ENCODE assay signal across 8 cellular contexts in genomic region chr17:65294184-65294719, GRCh38.
DNase-seq lines count a peak whose midpoint lies in the region; ATAC-seq and TF ChIP-seq lines count a peak whose summit lies in the region.

No MANE protein-coding gene starts in this region.

- H3K4me3 Mint-ChIP-seq in activated naive CD8-positive, alpha-beta T cell treated with anti-CD3 and anti-CD28 coated beads, Interleukin-2, amount 10 ng/mL, durations not matched to agents 7 days and 5 days = no peak overlapping the region

- ATAC-seq in GM19467 (IDR thresholded peaks at IDR 0.05; ENCODE audit: unreplicated experiment) (peak; percentile 69), heart right ventricle (peak; percentile 71 to 92 (median 82)), psoas muscle (peak; percentile 83 to 96 (median 90)), aorta (ENCODE audit: low FRiP score) (peak; percentile 86)
- ATAC-seq in activated naive CD8-positive, alpha-beta T cell treated with anti-CD3 and anti-CD28 coated beads, Interleukin-2, amount 10 ng/mL, durations not matched to agents 7 days and 5 days (ENCODE audit: low read depth) = peak; percentile 90

- H3K27me3 Mint-ChIP-seq in activated naive CD8-positive, alpha-beta T cell treated with anti-CD3 and anti-CD28 coated beads, Interleukin-2, amount 10 ng/mL, durations not matched to agents 7 days and 5 days = peaks cover 8% of the 10 kb centered on the region

- H3K27me3 ChIP-seq in heart right ventricle (peaks cover 0 to 5% (median 0%) of the 10 kb centered on the region in 7 donors), psoas muscle (ENCODE audit: insufficient read depth in 3 of 3, low read length in 2 of 3) (no peaks in the 10 kb centered on the region), aorta (ENCODE audit: control insufficient read depth in 1 of 2, insufficient read depth in 2 of 2, low read length in 1 of 2) (no peaks in the 10 kb centered on the region)

- TF ChIP-seq CTCF in heart right ventricle (IDR thresholded peaks at IDR 0.05) = peak; percentile 29 to 81 (median 73)
- peak; percentile 72 for TF ChIP-seq CTCF in psoas muscle (IDR thresholded peaks at IDR 0.05)

- H3K4me3 ChIP-seq in heart right ventricle = no peak overlapping the region
- H3K4me3 ChIP-seq in psoas muscle = no peak overlapping the region
- H3K4me3 ChIP-seq in aorta (ENCODE audit: low read length in 2 of 2) = no peak overlapping the region

- no peaks in the 10 kb centered on the region for H3K9me3 Mint-ChIP-seq in activated naive CD8-positive, alpha-beta T cell treated with anti-CD3 and anti-CD28 coated beads, Interleukin-2, amount 10 ng/mL, durations not matched to agents 7 days and 5 days

- no peak overlapping the region for H3K27ac Mint-ChIP-seq in activated naive CD8-positive, alpha-beta T cell treated with anti-CD3 and anti-CD28 coated beads, Interleukin-2, amount 10 ng/mL, durations not matched to agents 7 days and 5 days

- H3K36me3 Mint-ChIP-seq in activated naive CD8-positive, alpha-beta T cell treated with anti-CD3 and anti-CD28 coated beads, Interleukin-2, amount 10 ng/mL, durations not matched to agents 7 days and 5 days = no peaks in the 10 kb centered on the region

- no peak overlapping the region for H3K27ac ChIP-seq in heart right ventricle
- no peak overlapping the region for H3K27ac ChIP-seq in psoas muscle
- no peak overlapping the region for H3K27ac ChIP-seq in aorta (ENCODE audit: low read depth in 1 of 2, low read length in 2 of 2)

- intact Hi-C loops in heart right ventricle (cut with DNase I) = loop anchor here (5.0 to 10.0 kb wide), 6 partner anchors 131 to 873 kb away; no protein-coding TSS in a partner anchor
- intact Hi-C loops in psoas muscle (cut with DNase I) = loop anchor here (2.0 to 10.0 kb wide), 6 partner anchors 121 to 871 kb away; no protein-coding TSS in a partner anchor
- intact Hi-C loops in aorta (cut with DNase I) = loop anchor here (2.0 to 10.0 kb wide), 4 partner anchors 62 to 871 kb away; no protein-coding TSS in a partner anchor

- peaks cover 6% of the 10 kb centered on the region for H3K4me1 Mint-ChIP-seq in activated naive CD8-positive, alpha-beta T cell treated with anti-CD3 and anti-CD28 coated beads, Interleukin-2, amount 10 ng/mL, durations not matched to agents 7 days and 5 days

- POLR2A ChIA-PET in activated naive CD8-positive, alpha-beta T cell treated with anti-CD3 and anti-CD28 coated beads, Interleukin-2, amount 10 ng/mL, durations not matched to agents 7 days and 5 days (lab: Charles Lee) = interaction anchor here (1.7 kb wide), 1 partner anchor 261 kb away, joined by 4 read pairs; no protein-coding TSS in a partner anchor

- 9 to 15% methylated on average over 10 of the region's 10 CpGs for WGBS in heart right ventricle, 2 donors
- WGBS in psoas muscle, 3 donors = 15 to 19% (median 17%) methylated on average over 10 of the region's 10 CpGs
- WGBS in aorta, 2 donors = 13 to 14% methylated on average over 10 of the region's 10 CpGs

- H3K36me3 ChIP-seq in heart right ventricle (no peaks in the 10 kb centered on the region), psoas muscle (ENCODE audit: insufficient read depth in 1 of 2, low read depth in 1 of 2) (no peaks in the 10 kb centered on the region), aorta (ENCODE audit: control insufficient read depth in 1 of 2, insufficient read depth in 2 of 2, low read length in 1 of 2) (no peaks in the 10 kb centered on the region)

- peaks cover 0 to 6% (median 0%) of the 10 kb centered on the region in 9 donors for H3K4me1 ChIP-seq in heart right ventricle
- H3K4me1 ChIP-seq in psoas muscle = peaks cover 3% of the 10 kb centered on the region
- H3K4me1 ChIP-seq in aorta (ENCODE audit: control insufficient read depth in 1 of 2, insufficient read depth in 2 of 2, low read length in 2 of 2) = no peaks in the 10 kb centered on the region

- H3K9me3 ChIP-seq in heart right ventricle (no peaks in the 10 kb centered on the region), psoas muscle (no peaks in the 10 kb centered on the region), aorta (ENCODE audit: control insufficient read depth, low read length) (no peaks in the 10 kb centered on the region)

- DNase-seq in AML-193 (lab: John Stamatoyannopoulos, UW) (peak; percentile 47 to 50), MV-4-11 (lab: John Stamatoyannopoulos, UW) (peak; percentile 39), SKM-1 treated with dmso at 0.1 percent for 144 hours (lab: John Stamatoyannopoulos, UW; ENCODE audit: unreplicated experiment) (peak; percentile 46), heart right ventricle (peak; percentile 28 to 30), psoas muscle (peak; percentile 34 to 70), aorta (peak in 1 of 2 donors; percentile 56)
- peak; percentile 58 for DNase-seq in activated naive CD8-positive, alpha-beta T cell treated with anti-CD3 and anti-CD28 coated beads, Interleukin-2, amount 10 ng/mL, durations not matched to agents 7 days and 5 days
